Comparison of ENCODE assay signal across 34 cellular contexts in the genomic region with DNA sequence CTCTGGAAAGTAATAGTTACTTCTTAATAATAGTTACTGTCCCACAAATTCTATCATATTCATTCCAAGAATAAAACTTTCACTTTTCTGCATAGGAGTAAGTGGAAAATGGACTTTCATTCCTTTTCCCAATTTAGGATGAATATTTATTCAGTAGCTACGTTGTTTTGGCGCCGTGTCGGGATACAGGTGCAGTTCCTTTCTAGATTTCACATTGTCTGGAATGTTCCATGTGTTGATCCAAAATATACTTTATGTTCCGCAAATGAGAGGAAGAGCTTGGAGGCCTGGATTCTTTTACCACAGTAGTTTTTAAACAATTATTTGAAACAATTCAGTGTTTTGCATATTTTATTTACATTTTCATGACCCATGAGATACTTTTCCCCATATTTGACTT. TPM values are rescaled to one million over a fixed set of nuclear protein-coding genes. Genes with fewer than 3 reads are reported as not detected.
"Had no signal": no experiment of that assay in that cellular context is flagged by ENCODE, and none has a peak within 500 bp of the region (broad histone marks: within the 10 kb centered on the region; RNA-seq: fewer than 3 reads in every experiment).

No MANE protein-coding gene starts in this region.

- DNase-seq: activated B cell treated with CpG ODN at 0.5 μM for 24 hours; activated CD4-positive, alpha-beta memory T cell treated with anti-CD3 and anti-CD28 coated beads for 36 hours; activated CD4-positive, alpha-beta T cell treated with anti-CD3 and anti-CD28 coated beads for 48 hours; activated CD4-positive, alpha-beta T cell treated with anti-CD3 and anti-CD28 coated beads, Interleukin-2, amount 50 U/mL, for 1 hour; activated CD8-positive, alpha-beta memory T cell treated with anti-CD3 and anti-CD28 coated beads, Interleukin-2, amount 10 ng/mL, durations not matched to agents 7 days and 5 days; activated CD8-positive, alpha-beta memory T cell treated with anti-CD3 and anti-CD28 coated beads, Interleukin-2, amount 50 U/mL, for 4 hours; activated CD8-positive, alpha-beta T cell treated with anti-CD3 and anti-CD28 coated beads, Interleukin-2, amount 10 ng/mL, durations not matched to agents 7 days and 5 days; activated gamma-delta T cell; activated naive CD4-positive, alpha-beta T cell treated with anti-CD3 and anti-CD28 coated beads, Interleukin-2, amount 50 U/mL, for 16 hours; activated naive CD4-positive, alpha-beta T cell treated with Interleukin-2 at 50 U/mL for 16 hours; activated T-cell treated with anti-CD3 and anti-CD28 coated beads, Interleukin-2, amount 50 U/mL, for 1 hour; activated T-cell treated with anti-CD3 and anti-CD28 coated beads, Interleukin-2, amount 50 U/mL, for 72 hours; adrenal gland; amygdala; aorta; body of pancreas; caudate nucleus; cortex of kidney; dorsolateral prefrontal cortex; effector memory CD4-positive, alpha-beta T cell; endodermal cell; foreskin keratinocyte; gastrocnemius medialis; glutamatergic neuron; heart left ventricle; T-helper 1 cell; T-helper 17 cell; T1000; WERI-Rb-1 had no signal

- H3K9me3 Mint-ChIP-seq: activated B cell treated with CpG ODN at 0.5 μM for 24 hours; activated CD4-positive, alpha-beta memory T cell treated with anti-CD3 and anti-CD28 coated beads for 36 hours; activated T-cell treated with anti-CD3 and anti-CD28 coated beads, Interleukin-2, amount 50 U/mL, for 72 hours; endodermal cell; T-helper 2 cell treated with Interferon-gamma antibody and Interleukin-4, amounts not matched to agents 5 μg/mL and 100 μg/mL, for 36 hours had no signal

- ATAC-seq: activated CD4-positive, CD25-positive, alpha-beta regulatory T cell treated with anti-CD3 and anti-CD28 coated beads, Interleukin-2, amount 50 U/mL, for 24 hours; activated CD8-positive, alpha-beta memory T cell treated with anti-CD3 and anti-CD28 coated beads, Interleukin-2, amount 10 ng/mL, durations not matched to agents 7 days and 5 days; activated CD8-positive, alpha-beta T cell treated with anti-CD3 and anti-CD28 coated beads, Interleukin-2, amount 10 ng/mL, durations not matched to agents 7 days and 5 days; activated T-cell treated with anti-CD3 and anti-CD28 coated beads, Interleukin-2, amount 50 U/mL, for 72 hours; body of pancreas; esophagus mucosa; foreskin keratinocyte; gastrocnemius medialis; heart left ventricle; T-helper 17 cell had no signal

- H3K27ac Mint-ChIP-seq: activated B cell treated with CpG ODN at 0.5 μM for 24 hours; activated CD4-positive, alpha-beta memory T cell treated with anti-CD3 and anti-CD28 coated beads for 36 hours; activated CD8-positive, alpha-beta memory T cell treated with anti-CD3 and anti-CD28 coated beads, Interleukin-2, amount 10 ng/mL, durations not matched to agents 7 days and 5 days; activated CD8-positive, alpha-beta T cell treated with anti-CD3 and anti-CD28 coated beads, Interleukin-2, amount 10 ng/mL, durations not matched to agents 7 days and 5 days; activated naive CD8-positive, alpha-beta T cell; activated T-cell treated with anti-CD3 and anti-CD28 coated beads, Interleukin-2, amount 50 U/mL, for 72 hours; endodermal cell; T-helper 17 cell; T-helper 2 cell treated with Interferon-gamma antibody and Interleukin-4, amounts not matched to agents 5 μg/mL and 100 μg/mL, for 36 hours had no signal

- H3K27me3 ChIP-seq: adrenal gland, body of pancreas, dorsolateral prefrontal cortex, gastrocnemius medialis, heart left ventricle had no signal

- H3K4me1 Mint-ChIP-seq: activated B cell treated with CpG ODN at 0.5 μM for 24 hours; activated CD8-positive, alpha-beta memory T cell treated with anti-CD3 and anti-CD28 coated beads, Interleukin-2, amount 10 ng/mL, durations not matched to agents 7 days and 5 days; endodermal cell; T-helper 17 cell had no signal

- H3K27ac ChIP-seq: adrenal gland, body of pancreas, foreskin keratinocyte, WERI-Rb-1 had no signal

- H3K36me3 Mint-ChIP-seq: activated CD4-positive, alpha-beta memory T cell treated with anti-CD3 and anti-CD28 coated beads for 36 hours; activated CD8-positive, alpha-beta memory T cell treated with anti-CD3 and anti-CD28 coated beads, Interleukin-2, amount 10 ng/mL, durations not matched to agents 7 days and 5 days; activated naive CD8-positive, alpha-beta T cell had no signal

- H3K9me3 ChIP-seq: adrenal gland, body of pancreas, gastrocnemius medialis, heart left ventricle had no signal

- H3K36me3 ChIP-seq: adrenal gland, gastrocnemius medialis, heart left ventricle, WERI-Rb-1 had no signal

- H3K4me3 Mint-ChIP-seq: activated B cell treated with CpG ODN at 0.5 μM for 24 hours; activated CD4-positive, alpha-beta memory T cell treated with anti-CD3 and anti-CD28 coated beads for 36 hours; activated CD8-positive, alpha-beta memory T cell treated with anti-CD3 and anti-CD28 coated beads, Interleukin-2, amount 10 ng/mL, durations not matched to agents 7 days and 5 days; activated CD8-positive, alpha-beta T cell treated with anti-CD3 and anti-CD28 coated beads, Interleukin-2, amount 10 ng/mL, durations not matched to agents 7 days and 5 days; activated naive CD8-positive, alpha-beta T cell; activated T-cell treated with anti-CD3 and anti-CD28 coated beads, Interleukin-2, amount 50 U/mL, for 72 hours; endodermal cell; T-helper 17 cell; T-helper 2 cell treated with Interferon-gamma antibody and Interleukin-4, amounts not matched to agents 5 μg/mL and 100 μg/mL, for 36 hours had no signal

- H3K4me1 ChIP-seq: adrenal gland, body of pancreas, foreskin keratinocyte had no signal

- H3K4me3 ChIP-seq: adrenal gland, body of pancreas, dorsolateral prefrontal cortex, gastrocnemius medialis, heart left ventricle had no signal

- H3K27me3 Mint-ChIP-seq: activated naive CD8-positive, alpha-beta T cell; T-helper 17 cell had no signal

- FAIRE-seq: colon had no signal

RNA-seq across cellular contexts. Expression of a gene that starts 22.8 kb away (rescaled TPM):
- total RNA-seq: activated B cell treated with CpG ODN at 0.5 μM for 24 hours; activated CD8-positive, alpha-beta T cell treated with anti-CD3 and anti-CD28 coated beads, Interleukin-2, amount 10 ng/mL, durations not matched to agents 7 days and 5 days had no signal
